Comparison of ENCODE assay signal across 12 cellular contexts in genomic region chr10:99777918-99778716, GRCh38. TPM values are rescaled to one million over a fixed set of nuclear protein-coding genes. Genes with fewer than 3 reads are reported as not detected.
DNase-seq lines count a peak whose midpoint lies in the region; ATAC-seq and TF ChIP-seq lines count a peak whose summit lies in the region.
"Had no signal": no experiment of that assay in that cellular context is flagged by ENCODE, and none has a peak within 500 bp of the region (broad histone marks: within the 10 kb centered on the region; RNA-seq: fewer than 3 reads in every experiment).

No MANE protein-coding gene starts in this region.

- H3K4me1 Mint-ChIP-seq in activated CD8-positive, alpha-beta memory T cell treated with anti-CD3 and anti-CD28 coated beads, Interleukin-2, amount 10 ng/mL, durations not matched to agents 7 days and 5 days = peaks cover 11% of the 10 kb centered on the region

- peak overlapping the region; percentile 82 for H3K4me2 ChIP-seq in HCT116 (ENCODE audit: low read length)

- POLR2A ChIA-PET in A673 (lab: Charles Lee; ENCODE audit: low non-redundant PET) = no interaction called here
- POLR2A ChIA-PET in HCT116 (lab: Charles Lee) = interaction anchor here (1.0 to 2.1 kb wide), 6 partner anchors 8 to 119 kb away, joined by 3 to 9 read pairs (median 4); partner anchors contain the start of genes COX15, CUTC and ENTPD7

- peaks cover 31% of the 10 kb centered on the region for H3K4me1 ChIP-seq in A673 (ENCODE audit: insufficient read depth, low read length, poor library complexity, severe bottlenecking)
- peaks cover 85 to 92% of the 10 kb centered on the region in 2 experiments for H3K4me1 ChIP-seq in HCT116 (ENCODE audit: control insufficient read depth in 1 of 2, insufficient read depth in 2 of 2, low read length in 2 of 2)
- H3K4me1 ChIP-seq in RWPE2 (ENCODE audit: insufficient read depth, poor library complexity, severe bottlenecking) = peaks cover 50% of the 10 kb centered on the region

- H3K27ac Mint-ChIP-seq in activated CD8-positive, alpha-beta memory T cell treated with anti-CD3 and anti-CD28 coated beads, Interleukin-2, amount 10 ng/mL, durations not matched to agents 7 days and 5 days = no peak overlapping the region

- TF ChIP-seq CTCF in A673 (conservative IDR thresholded peaks at IDR 0.05; ENCODE audit: low read depth, low read length) = no peak
- no peak for TF ChIP-seq CTCF in HCT116 (IDR thresholded peaks at IDR 0.05 in 2 of 3, conservative IDR thresholded peaks at IDR 0.05 in 1 of 3; ENCODE audit: borderline replicate concordance in 1 of 3, insufficient read depth in 1 of 3, low read depth in 2 of 3, low read length in 2 of 3)
- TF ChIP-seq CTCF in RWPE2 (IDR thresholded peaks at IDR 0.05; ENCODE audit: poor library complexity, severe bottlenecking) = no peak

- CTCF ChIA-PET in A673 (lab: Charles Lee) = interaction anchor here (0.6 kb wide), 1 partner anchor 556 kb away, joined by 5 read pairs; no protein-coding TSS in a partner anchor
- CTCF ChIA-PET in HCT116 (lab: Charles Lee) = no interaction called here
- CTCF ChIA-PET in activated CD8-positive, alpha-beta memory T cell treated with anti-CD3 and anti-CD28 coated beads, Interleukin-2, amount 10 ng/mL, durations not matched to agents 7 days and 5 days (lab: Charles Lee) = interaction anchor here (0.6 kb wide), 1 partner anchor 560 kb away, joined by 3 read pairs; no protein-coding TSS in a partner anchor

- H3K4me3 ChIP-seq in A673 (ENCODE audit: low read depth, low read length, poor library complexity, severe bottlenecking) (no peak overlapping the region), HCT116 (replicated peaks in 1 of 2; ENCODE audit: low read depth in 1 of 2, low read length in 2 of 2) (peak overlapping the region in 1 of 2 experiments; percentile 53; a peak in 2 of 4 replicates), RWPE2 (ENCODE audit: severe bottlenecking) (no peak overlapping the region)

- no peaks in the 10 kb centered on the region for H3K9me2 ChIP-seq in HCT116 (ENCODE audit: insufficient read depth)

- peak overlapping the region; percentile 76 for H3K9ac ChIP-seq in HCT116 (ENCODE audit: low read length)

- H2AFZ ChIP-seq in HCT116 (ENCODE audit: low read depth, low read length, poor library complexity, severe bottlenecking) = peak overlapping the region; percentile 20

- H3K27ac ChIP-seq in A673 (ENCODE audit: low read depth, low read length, poor library complexity, severe bottlenecking) (peak overlapping the region; percentile 74), HCT116 (ENCODE audit: low read depth, low read length) (peak overlapping the region; percentile 100), RWPE2 (ENCODE audit: poor library complexity, severe bottlenecking) (peak overlapping the region; percentile 99)

- intact Hi-C loops in A673 (cut with micrococcal nuclease; ENCODE audit: unreplicated experiment) (no loop called here), HCT116 (cut with micrococcal nuclease) (loop anchor here (2.0 kb wide), 1 partner anchor 229 kb away; no protein-coding TSS in a partner anchor)

- no peak for TF ChIP-seq RAD21 in HCT116 (IDR thresholded peaks at IDR 0.05; ENCODE audit: low read depth)

- H3K4me3 Mint-ChIP-seq in activated CD8-positive, alpha-beta memory T cell treated with anti-CD3 and anti-CD28 coated beads, Interleukin-2, amount 10 ng/mL, durations not matched to agents 7 days and 5 days = no peak overlapping the region
- H3K4me3 Mint-ChIP-seq: CD4-positive, CD25-positive, alpha-beta regulatory T cell had no signal

- TF ChIP-seq POLR2A in HCT116 (IDR thresholded peaks at IDR 0.05; ENCODE audit: borderline replicate concordance, extremely low read depth, insufficient read depth, insufficient read length) = no peak

- H3K27me3 ChIP-seq in A673 (replicated peaks; ENCODE audit: insufficient read depth, low read depth, low read length, poor library complexity) = no peaks in the 10 kb centered on the region
- H3K27me3 ChIP-seq in HCT116 (ENCODE audit: insufficient read depth, low read length) = no peaks in the 10 kb centered on the region
- no peaks in the 10 kb centered on the region for H3K27me3 ChIP-seq in RWPE2 (ENCODE audit: insufficient read depth, poor library complexity, severe bottlenecking)

- no peaks in the 10 kb centered on the region for H3K9me3 Mint-ChIP-seq in activated CD8-positive, alpha-beta memory T cell treated with anti-CD3 and anti-CD28 coated beads, Interleukin-2, amount 10 ng/mL, durations not matched to agents 7 days and 5 days (ENCODE audit: low read depth)

- no peaks in the 10 kb centered on the region for H3K36me3 ChIP-seq in A673 (ENCODE audit: insufficient read depth, low read length, poor library complexity, severe bottlenecking)
- no peaks in the 10 kb centered on the region for H3K36me3 ChIP-seq in HCT116 (ENCODE audit: control insufficient read depth in 1 of 2, insufficient read depth in 2 of 2, low read length in 2 of 2)
- H3K36me3 ChIP-seq in RWPE2 (ENCODE audit: low read depth) = no peaks in the 10 kb centered on the region

- H3K9me3 ChIP-seq in A673 (ENCODE audit: low read depth, low read length, poor library complexity, severe bottlenecking) = no peaks in the 10 kb centered on the region
- no peaks in the 10 kb centered on the region for H3K9me3 ChIP-seq in HCT116 (ENCODE audit: control insufficient read depth in 1 of 2, insufficient read depth in 1 of 2, low read depth in 1 of 2, low read length in 2 of 2)
- no peaks in the 10 kb centered on the region for H3K9me3 ChIP-seq in RWPE2 (ENCODE audit: severe bottlenecking)

- RAD21 ChIA-PET in HCT116 (lab: Charles Lee; ENCODE audit: low non-redundant PET in 1 of 2, low total read pairs in 2 of 2, uncharacterized antibody in 2 of 2, unreplicated experiment in 2 of 2) = no interaction called here

- H3K27me3 Mint-ChIP-seq in activated CD8-positive, alpha-beta memory T cell treated with anti-CD3 and anti-CD28 coated beads, Interleukin-2, amount 10 ng/mL, durations not matched to agents 7 days and 5 days = peaks cover 3% of the 10 kb centered on the region

- no peaks in the 10 kb centered on the region for H4K20me1 ChIP-seq in HCT116 (ENCODE audit: insufficient read depth)

- no peaks in the 10 kb centered on the region for H3K36me3 Mint-ChIP-seq in activated CD8-positive, alpha-beta memory T cell treated with anti-CD3 and anti-CD28 coated beads, Interleukin-2, amount 10 ng/mL, durations not matched to agents 7 days and 5 days

- DNase-seq in A673 (ENCODE audit: low spot score) (peak; percentile 66), HCT116 (ENCODE audit: low read depth, low spot score) (no peak), RWPE2 (ENCODE audit: low spot score) (no peak), kidney tubule cell (ENCODE audit: low spot score) (peak; percentile 29), anterior cingulate cortex (lab: John Stamatoyannopoulos, UW) (no peak), GDM1 (lab: John Stamatoyannopoulos, UW) (no peak)
- no peak for DNase-seq in activated CD8-positive, alpha-beta memory T cell treated with anti-CD3 and anti-CD28 coated beads, Interleukin-2, amount 10 ng/mL, durations not matched to agents 7 days and 5 days
- DNase-seq: activated CD4-positive, alpha-beta T cell treated with anti-CD3 and anti-CD28 coated beads for 1 hour; activated gamma-delta T cell treated with Interleukin-2 at 50 U/mL for 16 hours; stimulated activated naive CD4-positive, alpha-beta T cell had no signal

- peak; percentile 56 for ATAC-seq in HCT116
- ATAC-seq in RWPE2 (ENCODE audit: low read depth) = no peak
- ATAC-seq in HG03095 (IDR thresholded peaks at IDR 0.05; ENCODE audit: unreplicated experiment) = no peak
- ATAC-seq in activated CD8-positive, alpha-beta memory T cell treated with anti-CD3 and anti-CD28 coated beads, Interleukin-2, amount 10 ng/mL, durations not matched to agents 7 days and 5 days = no peak

- H3K79me2 ChIP-seq in HCT116 (ENCODE audit: insufficient read depth, low read length) = 0 out of 2 replicates have a peak, but pooled peaks cover 3% of the 10 kb centered on the region

- BruUV-seq in A673 (replicated peaks; lab: Mats Ljungman, UMichigan) (no TSS peak), HCT116 (replicated peaks; lab: Mats Ljungman, UMichigan) (no TSS peak)

TF ChIP-seq in HCT116, 20 proteins besides CTCF, POLR2A, EP300 and RAD21 (continues in another document):
- TF ChIP-seq ZFX (IDR thresholded peaks at IDR 0.05) (0 out of 2 replicates have a peak, but pooled peaks have one; percentile 19), EGR1 (IDR thresholded peaks at IDR 0.05; ENCODE audit: low read depth) (no peak)

RNA-seq across cellular contexts. Expression of gene ABCC2, which starts 4.3 kb away (rescaled TPM):
- total RNA-seq in A673 (2021) = 1.1 and 1.3 TPM in 2 replicates
- total RNA-seq in HCT116 (2021; ENCODE audit: unreplicated experiment) = 88.2 TPM
- polyA plus RNA-seq in HCT116 (2012) = 8.1 and 12.2 TPM in 2 replicates
- under 1 TPM; 0.82 to 0.85 TPM for total RNA-seq in activated CD8-positive, alpha-beta memory T cell treated with anti-CD3 and anti-CD28 coated beads, Interleukin-2, amount 10 ng/mL, durations not matched to agents 7 days and 5 days

RNA-seq across cellular contexts. Expression of gene CUTC, which starts 46.1 kb away (rescaled TPM):
- total RNA-seq in A673 (2021) (19.2 and 21.3 TPM in 2 replicates), HCT116 (2021; ENCODE audit: unreplicated experiment) (53.6 TPM)
- polyA plus RNA-seq in HCT116 (2012) = 39.1 and 51.8 TPM in 2 replicates
- 10 to 100 TPM; 23.6 to 26.9 TPM for total RNA-seq in activated CD8-positive, alpha-beta memory T cell treated with anti-CD3 and anti-CD28 coated beads, Interleukin-2, amount 10 ng/mL, durations not matched to agents 7 days and 5 days

RNA-seq across cellular contexts. Expression of gene COX15, which starts 46.2 kb away (rescaled TPM):
- total RNA-seq in A673 (2021) = 46.1 and 48.3 TPM in 2 replicates
- 79.6 TPM for total RNA-seq in HCT116 (2021; ENCODE audit: unreplicated experiment)
- polyA plus RNA-seq in HCT116 (2012) = 29.8 and 41.4 TPM in 2 replicates
- total RNA-seq in activated CD8-positive, alpha-beta memory T cell treated with anti-CD3 and anti-CD28 coated beads, Interleukin-2, amount 10 ng/mL, durations not matched to agents 7 days and 5 days = 10 to 100 TPM; 40.4 to 42.1 TPM

Comparison
In these comparisons a context has a peak if more than half of its experiments do, and no peak if none do; other contexts are left out.
1. DNase-seq: peak in A673 (single experiment) and kidney tubule cell (single experiment); none in HCT116 (single experiment), RWPE2 (single experiment), activated CD8-positive, alpha-beta memory T cell treated with anti-CD3 and anti-CD28 coated beads, Interleukin-2, amount 10 ng/mL, durations not matched to agents 7 days and 5 days (single experiment), anterior cingulate cortex (0 of 58) and GDM1 (single experiment).
2. RNA of gene ABCC2, which starts 4.3 kb away (total RNA-seq): 88.2 TPM in HCT116 (single experiment); 1.1 to 1.3 TPM in A673 and 0.82 to 0.85 TPM in activated CD8-positive, alpha-beta memory T cell treated with anti-CD3 and anti-CD28 coated beads, Interleukin-2, amount 10 ng/mL, durations not matched to agents 7 days and 5 days; every median in the first group is over 10 times any median in the second.
3. Peak in every context shown above with its lines, with median percentiles within 50 percentile points of each other: H3K27ac ChIP-seq.